ENCODE assay signal across 19 cellular contexts in genomic region chr7:77867208-77867915, GRCh38.
DNase-seq lines count a peak whose midpoint lies in the region; ATAC-seq, FAIRE-seq and TF ChIP-seq lines count a peak whose summit lies in the region.
"Had no signal": no experiment of that assay in that cellular context is flagged by ENCODE, and none has a peak within 500 bp of the region (broad histone marks: within the 10 kb centered on the region; RNA-seq: fewer than 3 reads in every experiment).

No MANE protein-coding gene starts in this region.

- no peak for TF ChIP-seq POLR2A in esophagus squamous epithelium (IDR thresholded peaks at IDR 0.05)

- peak; percentile 39 for FAIRE-seq in astrocyte (lab: Jason Lieb, UNC)
- FAIRE-seq: GM12891 had no signal

- ATAC-seq in GM21737 (IDR thresholded peaks at IDR 0.05; ENCODE audit: unreplicated experiment) (no peak), HG03439 (IDR thresholded peaks at IDR 0.05; ENCODE audit: unreplicated experiment) (no peak)
- ATAC-seq: Panc1 had no signal

- H3K27ac Mint-ChIP-seq in astrocyte (ENCODE audit: unreplicated experiment), result peak overlapping the region; percentile 79
- H3K27ac Mint-ChIP-seq: H9, immature natural killer cell had no signal

- H3K4me2 ChIP-seq in GM23248 (ENCODE audit: unreplicated experiment) (peak overlapping the region; percentile 33), astrocyte (ENCODE audit: low read length) (peak overlapping the region; percentile 63)

- H3K9ac ChIP-seq in GM23248 (no peak overlapping the region), astrocyte (ENCODE audit: low read length) (peak overlapping the region; percentile 2)

- H3K36me3 ChIP-seq in GM23248 (ENCODE audit: low read depth), result no peaks in the 10 kb centered on the region
- H3K36me3 ChIP-seq in astrocyte (ENCODE audit: insufficient read depth, low read length), result no peaks in the 10 kb centered on the region
- H3K36me3 ChIP-seq in esophagus squamous epithelium, result no peaks in the 10 kb centered on the region

- H4K20me1 ChIP-seq in GM23248 (ENCODE audit: insufficient read depth), result no peaks in the 10 kb centered on the region
- no peaks in the 10 kb centered on the region for H4K20me1 ChIP-seq in astrocyte (ENCODE audit: insufficient read depth, low read length)

- H3K4me1 ChIP-seq in GM23248 (ENCODE audit: insufficient read depth), result peaks cover 19% of the 10 kb centered on the region
- H3K4me1 ChIP-seq in astrocyte (ENCODE audit: insufficient read depth, low read length), result peaks cover 9% of the 10 kb centered on the region
- peaks cover 0 to 14% (median 7%) of the 10 kb centered on the region in 3 donors for H3K4me1 ChIP-seq in esophagus squamous epithelium
- H3K4me1 ChIP-seq: testis had no signal

- H3K27me3 Mint-ChIP-seq in astrocyte (ENCODE audit: low read depth, unreplicated experiment), result peaks cover 2% of the 10 kb centered on the region

- no peak overlapping the region for H2AFZ ChIP-seq in GM23248
- H2AFZ ChIP-seq in astrocyte (ENCODE audit: low read depth, low read length), result no peak overlapping the region

- peaks cover 11% of the 10 kb centered on the region; the same call in 1 of the 2 replicates for H3F3A ChIP-seq in GM23248 (ENCODE audit: insufficient read depth)

- H3K79me2 ChIP-seq in GM23248 (ENCODE audit: insufficient read depth), result peaks cover 15% of the 10 kb centered on the region; the same call in 1 of the 2 replicates
- peaks cover 3% of the 10 kb centered on the region for H3K79me2 ChIP-seq in astrocyte (ENCODE audit: insufficient read depth, low read length)

- no peaks in the 10 kb centered on the region for H3K9me3 ChIP-seq in GM23248 (ENCODE audit: low read depth)
- no peaks in the 10 kb centered on the region for H3K9me3 ChIP-seq in astrocyte (ENCODE audit: insufficient read depth, low read depth, low read length)
- no peaks in the 10 kb centered on the region for H3K9me3 ChIP-seq in esophagus squamous epithelium
- H3K9me3 ChIP-seq: testis had no signal

- DNase-seq in GM23248 (no peak), astrocyte (ENCODE audit: low read depth) (peak; percentile 63), fibroblast of the aortic adventitia (ENCODE audit: low read depth) (peak; percentile 44), renal cortical epithelial cell (ENCODE audit: low read depth) (peak; percentile 13), esophagus squamous epithelium (lab: John Stamatoyannopoulos, UW) (no peak), superior temporal gyrus (ENCODE audit: extremely low spot score) (no peak)
- DNase-seq: activated effector memory CD4-positive, alpha-beta T cell treated with anti-CD3 and anti-CD28 coated beads, Interleukin-2, amount 50 U/mL, for 16 hours; anterior cingulate cortex; H9; immature natural killer cell; NCI-H748 treated with DMSO at 0.1 percent for 48 hours; stimulated activated CD4-positive, alpha-beta T cell treated with anti-CD3 and anti-CD28 coated beads, Interleukin-4, amount 100 ng/mL, for 24 hours; testis had no signal

- H3K27me3 ChIP-seq in GM23248 (replicated peaks; ENCODE audit: insufficient read depth) (no peaks in the 10 kb centered on the region), astrocyte (ENCODE audit: insufficient read depth, low read length) (no peaks in the 10 kb centered on the region), esophagus squamous epithelium (no peaks in the 10 kb centered on the region)
- H3K27me3 ChIP-seq: testis had no signal

- H3K36me3 Mint-ChIP-seq in astrocyte (ENCODE audit: low read depth, unreplicated experiment), result peaks cover 7% of the 10 kb centered on the region

- H3K4me3 Mint-ChIP-seq in astrocyte (ENCODE audit: unreplicated experiment), result peak overlapping the region; percentile 6
- H3K4me3 Mint-ChIP-seq: H9, immature natural killer cell, neural crest cell had no signal

- H3K4me1 Mint-ChIP-seq in astrocyte (ENCODE audit: low read depth, unreplicated experiment), result peaks cover 18% of the 10 kb centered on the region

- H3K27ac ChIP-seq in GM23248, result peak overlapping the region; percentile 41
- peak overlapping the region; percentile 61 for H3K27ac ChIP-seq in astrocyte (ENCODE audit: low read depth, low read length)
- H3K27ac ChIP-seq in esophagus squamous epithelium, result no peak overlapping the region
- H3K27ac ChIP-seq: C4-2B, testis had no signal

- in situ Hi-C loops in GM23248 (cut with MboI), result no loop called here

- intact Hi-C loops in esophagus squamous epithelium (cut with DNase I), result no loop called here

- H3K9me3 Mint-ChIP-seq in astrocyte (ENCODE audit: unreplicated experiment), result peaks cover 1% of the 10 kb centered on the region
- H3K9me3 Mint-ChIP-seq: immature natural killer cell had no signal

- 82 to 84% methylated on average over 5 of the region's 5 CpGs for WGBS in GM23248 (ENCODE audit: low coverage in 1 of 2, low lambda C conversion rate in 2 of 2, missing lambda C conversion rate in 2 of 2), 2 experiments
- 62 to 67% methylated on average over 5 of the region's 5 CpGs for WGBS in esophagus squamous epithelium, 2 donors

- H3K9me2 ChIP-seq in GM23248 (ENCODE audit: insufficient read depth), result no peaks in the 10 kb centered on the region

- H3K4me3 ChIP-seq in GM23248, result no peak overlapping the region
- no peak overlapping the region for H3K4me3 ChIP-seq in astrocyte (ENCODE audit: insufficient read depth, low read depth, low read length)
- H3K4me3 ChIP-seq in fibroblast of the aortic adventitia (ENCODE audit: low read depth, low read length), result no peak overlapping the region
- no peak overlapping the region for H3K4me3 ChIP-seq in esophagus squamous epithelium
- H3K4me3 ChIP-seq: testis had no signal

- no peak for TF ChIP-seq CTCF in astrocyte (IDR thresholded peaks at IDR 0.05; ENCODE audit: insufficient read depth, low read depth, low read length)
- no peak for TF ChIP-seq CTCF in fibroblast of the aortic adventitia (IDR thresholded peaks at IDR 0.05; ENCODE audit: insufficient read depth, low read length)
- no peak for TF ChIP-seq CTCF in esophagus squamous epithelium (IDR thresholded peaks at IDR 0.05)

Comparison
In these comparisons a context has a peak if more than half of its experiments do, and no peak if none do; other contexts are left out.
1. DNase-seq: peak in astrocyte (single experiment), fibroblast of the aortic adventitia (single experiment) and renal cortical epithelial cell (single experiment); none in GM23248 (single experiment), esophagus squamous epithelium (single experiment) and superior temporal gyrus (single experiment).
2. H3K27ac ChIP-seq: peak in GM23248 (single experiment) and astrocyte (single experiment); none in esophagus squamous epithelium (0 of 4).